Comparison of ENCODE assay signal across 21 cellular contexts in the genomic region with DNA sequence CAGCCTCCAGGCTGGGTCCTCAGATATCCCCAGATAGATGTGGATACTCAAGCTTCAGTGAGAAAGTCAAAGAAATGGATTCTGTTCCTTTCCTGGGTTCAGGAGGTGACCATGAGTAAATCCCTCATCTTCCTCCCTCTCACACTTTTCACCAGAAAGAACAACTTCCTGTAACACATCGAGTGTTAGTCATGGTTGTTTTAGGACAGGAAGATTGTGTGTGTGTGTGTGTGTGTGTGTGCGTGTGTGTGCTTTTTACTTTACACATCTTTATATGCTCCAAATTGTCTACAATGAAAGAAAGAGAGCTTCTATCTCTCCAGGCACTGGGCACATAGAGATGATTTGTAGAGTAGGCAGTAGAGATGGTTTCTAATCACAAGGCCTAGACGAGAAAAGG.
DNase-seq lines count a peak whose midpoint lies in the region; ATAC-seq, FAIRE-seq and TF ChIP-seq lines count a peak whose summit lies in the region.
"Had no signal": no experiment of that assay in that cellular context is flagged by ENCODE, and none has a peak within 500 bp of the region (broad histone marks: within the 10 kb centered on the region; RNA-seq: fewer than 3 reads in every experiment).

No MANE protein-coding gene starts in this region.

- peaks cover 16% of the 10 kb centered on the region for H3K4me1 Mint-ChIP-seq in endodermal cell

- H3K4me3 Mint-ChIP-seq in endodermal cell = no peak overlapping the region

- in situ Hi-C loops in astrocyte of the spinal cord (cut with HindIII; ENCODE audit: low sequenced_read_pairs) = no loop called here

- H3K27ac ChIP-seq in endodermal cell (ENCODE audit: low read depth, low read length) = no peak overlapping the region
- H3K27ac ChIP-seq: SJSA1 had no signal

- H3K27ac Mint-ChIP-seq in endodermal cell = no peak overlapping the region

- WGBS in endodermal cell (ENCODE audit: insufficient coverage in 1 of 2, insufficient read length in 1 of 2), 2 experiments = 96 to 100% methylated on average over 1 of the region's 3 CpGs

- H3K9me3 ChIP-seq in endodermal cell (ENCODE audit: control insufficient read depth, low read length) = no peaks in the 10 kb centered on the region
- H3K9me3 ChIP-seq: SJSA1 had no signal

- no peak for FAIRE-seq in D721Med (lab: Jason Lieb, UNC)
- FAIRE-seq: GM12891, GM18507, H54 had no signal

- no peak overlapping the region for H3K9ac ChIP-seq in endodermal cell (ENCODE audit: extremely low read depth, low read length, poor library complexity, severe bottlenecking)

- H3K27me3 Mint-ChIP-seq in endodermal cell (ENCODE audit: insufficient read depth) = peaks cover 5% of the 10 kb centered on the region

- H3K36me3 ChIP-seq in endodermal cell (ENCODE audit: control insufficient read depth, insufficient read depth, low read length) = no peaks in the 10 kb centered on the region
- H3K36me3 ChIP-seq: SJSA1 had no signal

- ATAC-seq in HG02840 (IDR thresholded peaks at IDR 0.05; ENCODE audit: low FRiP score, unreplicated experiment) = no peak
- ATAC-seq: PC-3 had no signal

- TF ChIP-seq CTCF in AG10803 (conservative IDR thresholded peaks at IDR 0.05; ENCODE audit: low read length) = no peak
- TF ChIP-seq CTCF in astrocyte of the spinal cord (IDR thresholded peaks at IDR 0.05; ENCODE audit: low read depth, low read length) = no peak
- no peak for TF ChIP-seq CTCF in fibroblast of the aortic adventitia (IDR thresholded peaks at IDR 0.05; ENCODE audit: insufficient read depth, low read length)
- no peak for TF ChIP-seq CTCF in endodermal cell (conservative IDR thresholded peaks at IDR 0.05)
- TF ChIP-seq CTCF in D721Med (IDR thresholded peaks at IDR 0.05; ENCODE audit: insufficient read depth, missing control alignments) = no peak

- no peaks in the 10 kb centered on the region for H3K36me3 Mint-ChIP-seq in endodermal cell (ENCODE audit: low read depth)

- H3K4me3 ChIP-seq in AG10803 (ENCODE audit: low read length) (no peak overlapping the region), astrocyte of the spinal cord (ENCODE audit: low read depth, low read length) (no peak overlapping the region), fibroblast of the aortic adventitia (ENCODE audit: low read depth, low read length) (no peak overlapping the region), endodermal cell (ENCODE audit: low read length) (no peak overlapping the region)
- H3K4me3 ChIP-seq: SJSA1 had no signal

- DNase-seq in AG10803 (ENCODE audit: low read depth) = peak; percentile 56
- peak; percentile 43 for DNase-seq in HT1080 (ENCODE audit: low read depth)
- DNase-seq in astrocyte of the spinal cord (ENCODE audit: low read depth, low spot score) = peak; percentile 36
- DNase-seq in fibroblast of the aortic adventitia (ENCODE audit: low read depth) = peak; percentile 24
- DNase-seq in endodermal cell = no peak
- no peak for DNase-seq in D721Med (ENCODE audit: insufficient read length, low spot score)
- no peak for DNase-seq in SKM-1 treated with dmso at 0.1 percent for 144 hours (lab: John Stamatoyannopoulos, UW; ENCODE audit: unreplicated experiment)
- DNase-seq: C1 segment of cervical spinal cord, GF-D8, Karpas-422, NCI-H187 treated with DMSO at 0.1 percent for 48 hours, NCI-H2171, NCI-H446, NCI-H748 treated with DMSO at 0.1 percent for 48 hours, PC-3, SW 1271 had no signal

- H3K27me3 ChIP-seq in endodermal cell (ENCODE audit: control insufficient read depth, insufficient read depth, low read length, poor library complexity, severe bottlenecking) = no peaks in the 10 kb centered on the region
- H3K27me3 ChIP-seq: SJSA1 had no signal

- H3K4me1 ChIP-seq in endodermal cell (ENCODE audit: control insufficient read depth, insufficient read depth, low read length) = peaks cover 5% of the 10 kb centered on the region

- peaks cover 2% of the 10 kb centered on the region for H3K9me3 Mint-ChIP-seq in endodermal cell

Comparison
In these comparisons a context has a peak if more than half of its experiments do, and no peak if none do; other contexts are left out.
1. DNase-seq: peak in AG10803 (single experiment), HT1080 (single experiment), astrocyte of the spinal cord (single experiment) and fibroblast of the aortic adventitia (single experiment); none in endodermal cell (single experiment), D721Med (single experiment) and SKM-1 treated with dmso at 0.1 percent for 144 hours (single experiment).